ENCODE assay signal across 10 cellular contexts in the genomic region with DNA sequence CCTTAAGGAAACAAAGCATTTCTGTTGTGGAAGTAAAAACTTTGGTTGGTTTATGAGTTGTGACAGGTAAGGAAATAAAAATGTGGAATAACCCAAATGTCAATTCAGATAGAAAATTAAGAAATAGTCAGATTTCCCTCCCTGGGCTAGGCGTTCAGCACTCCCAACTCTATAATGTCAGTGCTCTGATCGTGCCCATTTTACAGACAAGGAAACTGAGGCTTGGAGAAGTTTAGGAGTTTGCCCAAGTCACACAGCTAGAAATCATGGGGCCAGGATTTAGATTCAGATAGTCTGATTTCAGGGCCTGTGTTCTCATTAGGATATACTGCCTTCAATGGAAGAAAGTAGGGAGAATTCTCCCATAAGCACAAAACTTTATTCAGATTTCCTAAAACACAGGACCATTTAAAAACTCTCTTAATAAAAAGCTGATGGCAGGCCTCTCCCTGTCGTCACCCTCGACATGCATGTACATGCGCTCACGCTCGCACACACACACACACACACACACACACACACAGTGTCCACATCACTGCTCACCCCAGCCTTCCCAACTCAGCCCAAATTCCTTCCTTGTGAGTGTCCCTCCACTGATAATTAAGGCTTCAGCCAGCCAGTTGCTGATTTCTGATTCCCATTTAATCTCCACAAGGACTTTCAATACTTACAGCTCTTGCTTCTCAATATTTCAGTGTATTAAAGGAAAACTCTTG. TPM values are rescaled to one million over a fixed set of nuclear protein-coding genes. Genes with fewer than 3 reads are reported as not detected.
A peak's percentile ranks its signal among the peaks of the same experiment; 100 is the strongest.
DNase-seq lines count a peak whose midpoint lies in the region; ATAC-seq, FAIRE-seq and TF ChIP-seq lines count a peak whose summit lies in the region.
"Had no signal": no experiment of that assay in that cellular context is flagged by ENCODE, and none has a peak within 500 bp of the region (broad histone marks: within the 10 kb centered on the region; RNA-seq: fewer than 3 reads in every experiment).

No MANE protein-coding gene starts in this region.

- TF ChIP-seq CTCF in coronary artery (IDR thresholded peaks at IDR 0.05) (no peak), kidney (IDR thresholded peaks at IDR 0.05; ENCODE audit: borderline replicate concordance, extremely low read depth, insufficient read depth) (no peak), thoracic aorta (IDR thresholded peaks at IDR 0.05) (no peak), Calu3 (IDR thresholded peaks at IDR 0.05; ENCODE audit: unreplicated experiment) (no peak)

- H3K4me3 ChIP-seq in coronary artery = peak overlapping the region; percentile 36
- H3K4me3 ChIP-seq in kidney (ENCODE audit: low read length in 2 of 2) = no peak overlapping the region
- no peak overlapping the region for H3K4me3 ChIP-seq in thoracic aorta

- H3K36me3 Mint-ChIP-seq in Calu3 (ENCODE audit: insufficient read depth, unreplicated experiment) = no peaks in the 10 kb centered on the region
- H3K36me3 Mint-ChIP-seq: natural killer cell had no signal

- H3K9me3 ChIP-seq in kidney (ENCODE audit: control insufficient read depth in 1 of 2, low read length in 2 of 2) (no peaks in the 10 kb centered on the region), thoracic aorta (no peaks in the 10 kb centered on the region)

- H3K9me3 Mint-ChIP-seq in Calu3 (ENCODE audit: low read depth, unreplicated experiment) = no peaks in the 10 kb centered on the region
- H3K9me3 Mint-ChIP-seq: activated CD4-positive, alpha-beta T cell treated with anti-CD3 and anti-CD28 coated beads, Interleukin-2, amount 10 ng/mL, durations not matched to agents 7 days and 5 days; natural killer cell had no signal

- CTCF ChIA-PET in Calu3 (lab: Charles Lee) = no interaction called here

- H3K4me3 Mint-ChIP-seq in Calu3 (ENCODE audit: low read depth, unreplicated experiment) = no peak overlapping the region
- H3K4me3 Mint-ChIP-seq: activated CD4-positive, alpha-beta T cell treated with anti-CD3 and anti-CD28 coated beads, Interleukin-2, amount 10 ng/mL, durations not matched to agents 7 days and 5 days; natural killer cell had no signal

- FAIRE-seq in kidney (lab: Jason Lieb, UNC) = no peak

- peak overlapping the region in 1 of 2 donors; percentile 72 for H3K27ac ChIP-seq in coronary artery
- no peak overlapping the region for H3K27ac ChIP-seq in kidney (ENCODE audit: low read depth in 2 of 2, low read length in 2 of 2)
- no peak overlapping the region for H3K27ac ChIP-seq in thoracic aorta

- ATAC-seq in thoracic aorta (ENCODE audit: insufficient number of reproducible peaks, low FRiP score, low read depth) = no peak
- ATAC-seq in GM18868 (IDR thresholded peaks at IDR 0.05; ENCODE audit: unreplicated experiment) = no peak
- ATAC-seq in HG02885 (IDR thresholded peaks at IDR 0.05; ENCODE audit: poor library complexity, unreplicated experiment) = no peak
- ATAC-seq: natural killer cell had no signal

- no peak overlapping the region for H3K9ac ChIP-seq in kidney (ENCODE audit: low read length in 2 of 2)

- no peaks in the 10 kb centered on the region for H3K27me3 ChIP-seq in thoracic aorta (replicated peaks; ENCODE audit: insufficient read depth)

- H3K36me3 ChIP-seq in kidney (ENCODE audit: control insufficient read depth in 1 of 2, insufficient read depth in 2 of 2, low read length in 2 of 2) (no peaks in the 10 kb centered on the region), thoracic aorta (no peaks in the 10 kb centered on the region)

- H3K27ac Mint-ChIP-seq in Calu3 (ENCODE audit: unreplicated experiment) = no peak overlapping the region
- H3K27ac Mint-ChIP-seq: activated CD4-positive, alpha-beta T cell treated with anti-CD3 and anti-CD28 coated beads, Interleukin-2, amount 10 ng/mL, durations not matched to agents 7 days and 5 days; natural killer cell had no signal

- BruUV-seq in Calu3 (replicated peaks; lab: Mats Ljungman, UMichigan) = no TSS peak

- peaks cover 63% of the 10 kb centered on the region for H3K27me3 Mint-ChIP-seq in Calu3 (ENCODE audit: unreplicated experiment)

- DNase-seq in HS-27A (ENCODE audit: low read depth) = peak; percentile 51
- DNase-seq in coronary artery (ENCODE audit: low spot score) = no peak
- DNase-seq in kidney = peak; percentile 80
- DNase-seq in thoracic aorta (ENCODE audit: low spot score) = peak; percentile 15
- DNase-seq in NCI-H69 (lab: John Stamatoyannopoulos, UW) = no peak
- DNase-seq in Calu3 = no peak
- DNase-seq: activated CD4-positive, alpha-beta T cell treated with anti-CD3 and anti-CD28 coated beads, Interleukin-2, amount 10 ng/mL, durations not matched to agents 7 days and 5 days; natural killer cell had no signal

- H3K4me1 Mint-ChIP-seq in Calu3 (ENCODE audit: low read depth, unreplicated experiment) = no peaks in the 10 kb centered on the region
- H3K4me1 Mint-ChIP-seq: activated CD4-positive, alpha-beta T cell treated with anti-CD3 and anti-CD28 coated beads, Interleukin-2, amount 10 ng/mL, durations not matched to agents 7 days and 5 days; natural killer cell had no signal

- H3K4me1 ChIP-seq in kidney (ENCODE audit: control insufficient read depth in 1 of 2, insufficient read depth in 1 of 2, low read depth in 1 of 2, low read length in 2 of 2) (peaks cover 0 to 12% of the 10 kb centered on the region in 2 donors), thoracic aorta (ENCODE audit: control insufficient read depth in 1 of 2, low read depth in 2 of 2) (peaks cover 14 to 42% of the 10 kb centered on the region in 2 donors)

- intact Hi-C loops in kidney (cut with DNase I) = no loop called here
- intact Hi-C loops in Calu3 (cut with micrococcal nuclease; ENCODE audit: unreplicated experiment) = no loop called here

RNA-seq across cellular contexts. Expression of a gene that starts 49.1 kb away (rescaled TPM):
- total RNA-seq in kidney (5.1 TPM), thoracic aorta (under 1 TPM in 1 of 2 donors, not detected in 1; 0.35 TPM), Calu3 (2022) (not detected in 2 replicates)
- polyA plus RNA-seq in kidney (ENCODE audit: insufficient read depth, low read depth, low replicate concordance) = 0.34 TPM

Comparison
In these comparisons a context has a peak if more than half of its experiments do, and no peak if none do; other contexts are left out.
1. DNase-seq: peak in HS-27A (single experiment), kidney (single experiment) and thoracic aorta (single experiment); none in coronary artery (single experiment), NCI-H69 (single experiment) and Calu3 (single experiment).